13 cellular contexts compared by ENCODE assay signal in the genomic region with DNA sequence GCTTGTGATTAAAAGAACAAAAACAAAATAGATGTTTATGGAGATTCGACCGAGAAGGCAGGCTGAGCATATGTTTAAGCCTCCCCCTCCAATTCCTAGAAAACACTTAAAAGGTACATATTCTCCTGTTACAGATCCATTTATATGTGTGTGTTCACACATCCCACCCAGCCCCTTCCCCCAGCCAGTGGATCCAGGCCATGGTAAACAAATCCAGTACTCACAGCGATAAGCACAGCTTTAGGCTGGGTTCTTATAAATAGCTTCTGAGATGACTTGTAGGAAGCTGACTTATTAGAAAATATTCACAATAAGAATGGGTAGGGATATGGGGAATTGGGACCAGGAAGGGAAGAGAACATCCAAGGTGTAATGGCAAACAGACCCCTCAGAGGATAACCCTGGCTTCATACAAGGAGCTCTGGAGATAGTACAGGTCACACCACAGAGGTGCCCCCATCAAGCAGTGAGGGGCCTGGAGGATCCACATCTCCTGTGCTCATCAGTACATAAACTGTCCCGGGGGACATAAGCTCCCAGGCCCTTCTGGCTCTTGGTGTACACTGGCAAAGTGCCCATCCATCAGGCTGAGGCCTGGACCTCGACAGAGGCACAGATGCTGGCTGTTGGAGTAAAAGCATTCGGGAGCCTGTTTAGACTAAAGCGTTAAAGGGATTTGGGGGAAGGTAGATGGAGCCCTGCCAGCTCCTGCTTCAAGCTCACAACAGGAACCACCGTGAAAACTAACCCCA.
DNase-seq lines count a peak whose midpoint lies in the region; ATAC-seq and TF ChIP-seq lines count a peak whose summit lies in the region.
"Had no signal": no experiment of that assay in that cellular context is flagged by ENCODE, and none has a peak within 500 bp of the region (broad histone marks: within the 10 kb centered on the region; RNA-seq: fewer than 3 reads in every experiment).

No MANE protein-coding gene starts in this region.

- H3K9me2 ChIP-seq in hepatocyte (replicated peaks; ENCODE audit: insufficient read depth) = no peaks in the 10 kb centered on the region

- POLR2A ChIA-PET in WTC11 (lab: Charles Lee) = interaction anchor here (0.6 to 1.1 kb wide), 2 partner anchors 11 to 63 kb away, joined by 3 to 4 read pairs; no protein-coding TSS in a partner anchor
- POLR2A ChIA-PET in CD4-positive, alpha-beta memory T cell (lab: Charles Lee; ENCODE audit: partially characterized antibody) = interaction anchor here (0.7 kb wide), 1 partner anchor 230 kb away, joined by 3 read pairs; no protein-coding TSS in a partner anchor

- H3K4me3 Mint-ChIP-seq in WTC11 = no peak overlapping the region
- H3K4me3 Mint-ChIP-seq in stimulated activated naive B cell treated with anti-CD40 and anti-IgM and Interleukin-4, amounts not matched to agents 10 μg/mL and 1 μg/mL and 100 μg/mL, for 72 hours = no peak overlapping the region
- H3K4me3 Mint-ChIP-seq in CD4-positive, alpha-beta memory T cell = no peak overlapping the region
- H3K4me3 Mint-ChIP-seq: activated naive CD8-positive, alpha-beta T cell treated with anti-CD3 and anti-CD28 coated beads, Interleukin-2, amount 10 ng/mL, durations not matched to agents 7 days and 5 days had no signal

- no peaks in the 10 kb centered on the region for H3K36me3 Mint-ChIP-seq in WTC11
- no peaks in the 10 kb centered on the region for H3K36me3 Mint-ChIP-seq in stimulated activated naive B cell treated with anti-CD40 and anti-IgM and Interleukin-4, amounts not matched to agents 10 μg/mL and 1 μg/mL and 100 μg/mL, for 72 hours
- no peaks in the 10 kb centered on the region for H3K36me3 Mint-ChIP-seq in CD4-positive, alpha-beta memory T cell
- H3K36me3 Mint-ChIP-seq: activated naive CD8-positive, alpha-beta T cell treated with anti-CD3 and anti-CD28 coated beads, Interleukin-2, amount 10 ng/mL, durations not matched to agents 7 days and 5 days had no signal

- peak; percentile 66 for ATAC-seq in WTC11
- no peak for ATAC-seq in stimulated activated naive B cell treated with anti-CD40 and anti-IgM and Interleukin-4, amounts not matched to agents 10 μg/mL and 1 μg/mL and 100 μg/mL, for 72 hours (replicated peaks)

- H3K4me3 ChIP-seq in BLaER1 (no peak overlapping the region), hepatocyte (no peak overlapping the region), esophagus squamous epithelium (no peak overlapping the region)
- H3K4me3 ChIP-seq in CD4-positive, alpha-beta memory T cell (ENCODE audit: low read length in 2 of 2) = no peak overlapping the region
- H3K4me3 ChIP-seq: tibial artery had no signal

- H3K4me1 ChIP-seq in BLaER1 (peaks cover 17% of the 10 kb centered on the region), hepatocyte (ENCODE audit: insufficient read depth) (peaks cover 10% of the 10 kb centered on the region), esophagus squamous epithelium (peaks cover 0 to 49% (median 13%) of the 10 kb centered on the region in 3 donors)
- no peaks in the 10 kb centered on the region for H3K4me1 ChIP-seq in CD4-positive, alpha-beta memory T cell (ENCODE audit: insufficient read depth, low read length)

- H3K27ac ChIP-seq in BLaER1 = no peak overlapping the region
- peak overlapping the region; percentile 19 for H3K27ac ChIP-seq in hepatocyte
- peak overlapping the region in 1 of 4 donors; percentile 2 for H3K27ac ChIP-seq in esophagus squamous epithelium
- H3K27ac ChIP-seq in CD4-positive, alpha-beta memory T cell (ENCODE audit: low read depth, low read length) = no peak overlapping the region

- no peak for TF ChIP-seq POLR2A in esophagus squamous epithelium (IDR thresholded peaks at IDR 0.05)

- H3K36me3 ChIP-seq in BLaER1 = no peaks in the 10 kb centered on the region
- H3K36me3 ChIP-seq in hepatocyte (replicated peaks; ENCODE audit: insufficient read depth, low read depth) = no peaks in the 10 kb centered on the region
- no peaks in the 10 kb centered on the region for H3K36me3 ChIP-seq in esophagus squamous epithelium
- H3K36me3 ChIP-seq in CD4-positive, alpha-beta memory T cell (ENCODE audit: insufficient read depth, low read length) = no peaks in the 10 kb centered on the region
- H3K36me3 ChIP-seq: tibial artery had no signal

- H3K79me2 ChIP-seq in hepatocyte = no peaks in the 10 kb centered on the region

- H3K27me3 ChIP-seq in BLaER1 = no peaks in the 10 kb centered on the region
- no peaks in the 10 kb centered on the region for H3K27me3 ChIP-seq in hepatocyte
- H3K27me3 ChIP-seq in esophagus squamous epithelium = no peaks in the 10 kb centered on the region
- H3K27me3 ChIP-seq in CD4-positive, alpha-beta memory T cell (ENCODE audit: insufficient read depth, low read length) = no peaks in the 10 kb centered on the region
- H3K27me3 ChIP-seq: tibial artery had no signal

- TF ChIP-seq CTCF in WTC11 (IDR thresholded peaks at IDR 0.05) (no peak), hepatocyte (IDR thresholded peaks at IDR 0.05; ENCODE audit: poor library complexity) (no peak), esophagus squamous epithelium (IDR thresholded peaks at IDR 0.05) (no peak)

- no peaks in the 10 kb centered on the region for H4K20me1 ChIP-seq in BLaER1
- H4K20me1 ChIP-seq in hepatocyte (ENCODE audit: insufficient read depth, poor library complexity, severe bottlenecking) = no peaks in the 10 kb centered on the region

- peak overlapping the region; percentile 4; the same call in 1 of the 2 replicates for H3K4me2 ChIP-seq in BLaER1
- peak overlapping the region; percentile 36 for H3K4me2 ChIP-seq in hepatocyte

- DNase-seq in NCI-H1694 (lab: John Stamatoyannopoulos, UW) = peak; percentile 71
- DNase-seq in WTC11 (ENCODE audit: low spot score) = no peak
- peak; percentile 32 for DNase-seq in hepatocyte (ENCODE audit: low spot score)
- no peak for DNase-seq in esophagus squamous epithelium (lab: John Stamatoyannopoulos, UW)
- DNase-seq in HK-2 (ENCODE audit: unreplicated experiment) = no peak
- DNase-seq in stimulated activated naive B cell treated with anti-CD40 and anti-IgM and Interleukin-4, amounts not matched to agents 10 μg/mL and 1 μg/mL and 100 μg/mL, for 72 hours = no peak
- no peak for DNase-seq in CD4-positive, alpha-beta memory T cell
- DNase-seq: activated naive CD8-positive, alpha-beta T cell treated with anti-CD3 and anti-CD28 coated beads, Interleukin-2, amount 10 ng/mL, durations not matched to agents 7 days and 5 days; effector CD4-positive, alpha-beta T cell; NCI-H526 treated with DMSO at 0.1 percent for 48 hours; T-helper 1 cell; tibial artery had no signal

- intact Hi-C loops in esophagus squamous epithelium (cut with DNase I) = no loop called here
- intact Hi-C loops in CD4-positive, alpha-beta memory T cell (cut with micrococcal nuclease) = no loop called here

- no peak overlapping the region for H2AFZ ChIP-seq in hepatocyte

- CTCF ChIA-PET in WTC11 (lab: Charles Lee) = no interaction called here
- CTCF ChIA-PET in CD4-positive, alpha-beta memory T cell (lab: Charles Lee; ENCODE audit: partially characterized antibody) = no interaction called here

- 34% methylated on average over 8 of the region's 8 CpGs for WGBS in hepatocyte (ENCODE audit: low lambda C conversion rate, missing lambda C conversion rate)
- WGBS in esophagus squamous epithelium, 2 donors = 48 to 49% methylated on average over 7 to 8 of the region's 8 CpGs

- no peak overlapping the region for H3K9ac ChIP-seq in BLaER1

- no peak overlapping the region; the same call in 1 of the 2 replicates for H3K27ac Mint-ChIP-seq in WTC11
- H3K27ac Mint-ChIP-seq in stimulated activated naive B cell treated with anti-CD40 and anti-IgM and Interleukin-4, amounts not matched to agents 10 μg/mL and 1 μg/mL and 100 μg/mL, for 72 hours = no peak overlapping the region
- H3K27ac Mint-ChIP-seq in CD4-positive, alpha-beta memory T cell = no peak overlapping the region
- H3K27ac Mint-ChIP-seq: activated naive CD8-positive, alpha-beta T cell treated with anti-CD3 and anti-CD28 coated beads, Interleukin-2, amount 10 ng/mL, durations not matched to agents 7 days and 5 days had no signal

- H3K27me3 Mint-ChIP-seq in WTC11 (ENCODE audit: low read depth) = peaks cover 2% of the 10 kb centered on the region
- H3K27me3 Mint-ChIP-seq in stimulated activated naive B cell treated with anti-CD40 and anti-IgM and Interleukin-4, amounts not matched to agents 10 μg/mL and 1 μg/mL and 100 μg/mL, for 72 hours = peaks cover 0 to 5% of the 10 kb centered on the region in 2 donors
- H3K27me3 Mint-ChIP-seq in CD4-positive, alpha-beta memory T cell = peaks cover 0 to 8% of the 10 kb centered on the region in 2 donors

- no peaks in the 10 kb centered on the region for H3K9me3 ChIP-seq in BLaER1
- no peaks in the 10 kb centered on the region for H3K9me3 ChIP-seq in hepatocyte (ENCODE audit: low read depth)
- no peaks in the 10 kb centered on the region for H3K9me3 ChIP-seq in esophagus squamous epithelium
- H3K9me3 ChIP-seq in CD4-positive, alpha-beta memory T cell (ENCODE audit: control insufficient read depth in 1 of 2, low read length in 2 of 2) = no peaks in the 10 kb centered on the region
- H3K9me3 ChIP-seq: tibial artery had no signal

- no peaks in the 10 kb centered on the region for H3K9me3 Mint-ChIP-seq in WTC11
- H3K9me3 Mint-ChIP-seq in stimulated activated naive B cell treated with anti-CD40 and anti-IgM and Interleukin-4, amounts not matched to agents 10 μg/mL and 1 μg/mL and 100 μg/mL, for 72 hours = no peaks in the 10 kb centered on the region
- H3K9me3 Mint-ChIP-seq in CD4-positive, alpha-beta memory T cell = no peaks in the 10 kb centered on the region
- H3K9me3 Mint-ChIP-seq: activated naive CD8-positive, alpha-beta T cell treated with anti-CD3 and anti-CD28 coated beads, Interleukin-2, amount 10 ng/mL, durations not matched to agents 7 days and 5 days had no signal

- peaks cover 50% of the 10 kb centered on the region for H3K4me1 Mint-ChIP-seq in WTC11
- peaks cover 5 to 15% of the 10 kb centered on the region in 2 donors for H3K4me1 Mint-ChIP-seq in stimulated activated naive B cell treated with anti-CD40 and anti-IgM and Interleukin-4, amounts not matched to agents 10 μg/mL and 1 μg/mL and 100 μg/mL, for 72 hours
- H3K4me1 Mint-ChIP-seq in CD4-positive, alpha-beta memory T cell = peaks cover 0 to 3% (median 0%) of the 10 kb centered on the region in 4 donors

TF ChIP-seq in WTC11, 78 proteins besides CTCF, POLR2A, EP300 and RAD21 (continues in another document):
- no peak for TF ChIP-seq EMX1 (CRISPR knock-in tag; IDR thresholded peaks at IDR 0.05)
- no peak for TF ChIP-seq NFE2L1 (CRISPR knock-in tag; IDR thresholded peaks at IDR 0.05)
- TF ChIP-seq, protein P1, sequence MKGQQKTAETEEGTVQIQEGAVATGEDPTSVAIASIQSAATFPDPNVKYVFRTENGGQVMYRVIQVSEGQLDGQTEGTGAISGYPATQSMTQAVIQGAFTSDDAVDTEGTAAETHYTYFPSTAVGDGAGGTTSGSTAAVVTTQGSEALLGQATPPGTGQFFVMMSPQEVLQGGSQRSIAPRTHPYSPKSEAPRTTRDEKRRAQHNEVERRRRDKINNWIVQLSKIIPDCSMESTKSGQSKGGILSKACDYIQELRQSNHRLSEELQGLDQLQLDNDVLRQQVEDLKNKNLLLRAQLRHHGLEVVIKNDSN (CRISPR knock-in tag; IDR thresholded peaks at IDR 0.05) = no peak
- TF ChIP-seq ATF1 (CRISPR knock-in tag; IDR thresholded peaks at IDR 0.05) = no peak

Comparison
In these comparisons a context has a peak if more than half of its experiments do, and no peak if none do; other contexts are left out.
1. DNase-seq: peak in NCI-H1694 (single experiment) and hepatocyte (single experiment); none in WTC11 (single experiment), esophagus squamous epithelium (single experiment), HK-2 (single experiment), stimulated activated naive B cell treated with anti-CD40 and anti-IgM and Interleukin-4, amounts not matched to agents 10 μg/mL and 1 μg/mL and 100 μg/mL, for 72 hours (single experiment) and CD4-positive, alpha-beta memory T cell (0 of 5).